8 cellular contexts compared by ENCODE assay signal in the genomic region with DNA sequence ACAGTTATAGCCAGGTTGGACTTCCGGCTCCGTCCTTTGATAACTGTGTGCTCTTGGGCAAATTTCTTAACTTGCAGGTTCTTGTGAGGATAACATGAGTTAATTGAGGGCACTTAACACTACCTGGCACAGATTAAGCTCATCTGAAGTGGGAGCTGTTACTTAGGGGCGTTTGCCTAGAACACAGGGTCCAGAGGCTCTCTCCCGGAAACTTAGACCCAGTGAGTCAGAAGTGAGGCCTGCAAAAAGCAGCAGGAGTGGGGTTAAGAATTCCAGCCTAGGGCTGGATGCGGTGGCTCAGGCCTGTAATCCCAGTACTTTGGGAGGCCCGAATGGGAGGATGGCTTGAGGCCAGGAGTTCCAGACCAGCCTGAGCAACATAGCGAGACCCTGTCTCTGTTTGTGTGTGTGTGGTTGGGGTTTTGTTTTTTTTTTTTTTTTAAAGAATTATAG. TPM values are rescaled to one million over a fixed set of nuclear protein-coding genes. Genes with fewer than 3 reads are reported as not detected.
DNase-seq lines count a peak whose midpoint lies in the region; ATAC-seq and TF ChIP-seq lines count a peak whose summit lies in the region.

No MANE protein-coding gene starts in this region.

- peaks cover 44% of the 10 kb centered on the region for H3K36me3 Mint-ChIP-seq in activated CD4-positive, alpha-beta T cell treated with anti-CD3 and anti-CD28 coated beads for 36 hours (ENCODE audit: low read depth)
- peaks cover 30% of the 10 kb centered on the region for H3K36me3 Mint-ChIP-seq in activated naive CD8-positive, alpha-beta T cell treated with anti-CD3 and anti-CD28 coated beads, Interleukin-2, amount 10 ng/mL, durations not matched to agents 7 days and 5 days

- intact Hi-C loops in activated CD4-positive, alpha-beta T cell treated with anti-CD3 and anti-CD28 coated beads for 36 hours (cut with DNase I, micrococcal nuclease): no loop called here

- H3K4me3 ChIP-seq in thoracic aorta: peak overlapping the region; percentile 97

- H3K4me1 ChIP-seq in thoracic aorta (ENCODE audit: control insufficient read depth in 1 of 2, low read depth in 2 of 2): peaks cover 55 to 85% of the 10 kb centered on the region in 2 donors

- no peak for ATAC-seq in activated CD4-positive, alpha-beta T cell treated with anti-CD3 and anti-CD28 coated beads for 36 hours
- ATAC-seq in activated naive CD8-positive, alpha-beta T cell treated with anti-CD3 and anti-CD28 coated beads, Interleukin-2, amount 10 ng/mL, durations not matched to agents 7 days and 5 days (ENCODE audit: low read depth): no peak
- peak; percentile 56 for ATAC-seq in thoracic aorta (ENCODE audit: insufficient number of reproducible peaks, low FRiP score, low read depth)
- no peak for ATAC-seq in HG03159 (IDR thresholded peaks at IDR 0.05; ENCODE audit: unreplicated experiment)

- H3K27ac ChIP-seq in thoracic aorta: peak overlapping the region; percentile 88 to 95

- H3K27me3 ChIP-seq in thoracic aorta (replicated peaks; ENCODE audit: insufficient read depth): no peaks in the 10 kb centered on the region

- POLR2A ChIA-PET in activated CD4-positive, alpha-beta T cell treated with anti-CD3 and anti-CD28 coated beads for 36 hours (lab: Charles Lee): interaction anchor here (0.6 to 0.7 kb wide), 2 partner anchors 36 to 145 kb away, joined by 3 to 6 read pairs; no protein-coding TSS in a partner anchor
- POLR2A ChIA-PET in activated naive CD8-positive, alpha-beta T cell treated with anti-CD3 and anti-CD28 coated beads, Interleukin-2, amount 10 ng/mL, durations not matched to agents 7 days and 5 days (lab: Charles Lee): interaction anchor here (0.6 to 4.0 kb wide), 11 partner anchors 10 to 211 kb away, joined by 3 to 43 read pairs (median 6); a partner anchor contains a TSS

- CTCF ChIA-PET in activated CD4-positive, alpha-beta T cell treated with anti-CD3 and anti-CD28 coated beads for 36 hours (lab: Charles Lee): interaction anchor here (0.9 to 3.2 kb wide), 5 partner anchors 23 to 122 kb away, joined by 3 to 17 read pairs (median 7); a partner anchor contains a TSS

- H3K36me3 ChIP-seq in thoracic aorta: no peaks in the 10 kb centered on the region

- no peak for TF ChIP-seq CTCF in thoracic aorta (IDR thresholded peaks at IDR 0.05)

- H3K9me3 ChIP-seq in thoracic aorta: no peaks in the 10 kb centered on the region

- peaks cover 78% of the 10 kb centered on the region for H3K4me1 Mint-ChIP-seq in activated CD4-positive, alpha-beta T cell treated with anti-CD3 and anti-CD28 coated beads for 36 hours
- peaks cover 51% of the 10 kb centered on the region for H3K4me1 Mint-ChIP-seq in activated naive CD8-positive, alpha-beta T cell treated with anti-CD3 and anti-CD28 coated beads, Interleukin-2, amount 10 ng/mL, durations not matched to agents 7 days and 5 days

- peak overlapping the region; percentile 95 for H3K27ac Mint-ChIP-seq in activated CD4-positive, alpha-beta T cell treated with anti-CD3 and anti-CD28 coated beads for 36 hours
- peak overlapping the region; percentile 86 for H3K27ac Mint-ChIP-seq in activated naive CD8-positive, alpha-beta T cell treated with anti-CD3 and anti-CD28 coated beads, Interleukin-2, amount 10 ng/mL, durations not matched to agents 7 days and 5 days

- peak overlapping the region; percentile 97 for H3K4me3 Mint-ChIP-seq in activated CD4-positive, alpha-beta T cell treated with anti-CD3 and anti-CD28 coated beads for 36 hours
- H3K4me3 Mint-ChIP-seq in activated naive CD8-positive, alpha-beta T cell treated with anti-CD3 and anti-CD28 coated beads, Interleukin-2, amount 10 ng/mL, durations not matched to agents 7 days and 5 days: peak overlapping the region; percentile 96

- H3K27me3 Mint-ChIP-seq in activated CD4-positive, alpha-beta T cell treated with anti-CD3 and anti-CD28 coated beads for 36 hours: no peaks in the 10 kb centered on the region
- no peaks in the 10 kb centered on the region for H3K27me3 Mint-ChIP-seq in activated naive CD8-positive, alpha-beta T cell treated with anti-CD3 and anti-CD28 coated beads, Interleukin-2, amount 10 ng/mL, durations not matched to agents 7 days and 5 days

- peak; percentile 6 for DNase-seq in activated CD4-positive, alpha-beta T cell treated with anti-CD3 and anti-CD28 coated beads for 36 hours
- DNase-seq in activated CD4-positive, alpha-beta T cell treated with anti-CD3 and anti-CD28 coated beads, Interleukin-2, amount 50 U/mL, for 4 hours: no peak
- DNase-seq in activated naive CD8-positive, alpha-beta T cell treated with anti-CD3 and anti-CD28 coated beads, Interleukin-2, amount 10 ng/mL, durations not matched to agents 7 days and 5 days: no peak
- DNase-seq in kidney tubule cell (ENCODE audit: low spot score) (peak; percentile 90), thoracic aorta (ENCODE audit: low spot score) (no peak), T-helper 9 cell (no peak), DMS114 treated with DMSO at 0.1 percent for 48 hours (lab: John Stamatoyannopoulos, UW; ENCODE audit: unreplicated experiment) (no peak)

- H3K9me3 Mint-ChIP-seq in activated CD4-positive, alpha-beta T cell treated with anti-CD3 and anti-CD28 coated beads for 36 hours (ENCODE audit: low read depth): no peaks in the 10 kb centered on the region
- H3K9me3 Mint-ChIP-seq in activated naive CD8-positive, alpha-beta T cell treated with anti-CD3 and anti-CD28 coated beads, Interleukin-2, amount 10 ng/mL, durations not matched to agents 7 days and 5 days: no peaks in the 10 kb centered on the region

RNA-seq across cellular contexts. Expression of a gene that starts 1.4 kb away (rescaled TPM):
- 100 to 1,000 TPM in 1 of 2 experiments, 10 to 100 TPM in 1; 86.2 to 101 TPM for total RNA-seq in activated CD4-positive, alpha-beta T cell treated with anti-CD3 and anti-CD28 coated beads for 36 hours
- 100 to 1,000 TPM; 130 to 136 TPM for total RNA-seq in activated naive CD8-positive, alpha-beta T cell treated with anti-CD3 and anti-CD28 coated beads, Interleukin-2, amount 10 ng/mL, durations not matched to agents 7 days and 5 days
- total RNA-seq in thoracic aorta: 100 to 1,000 TPM; 175 to 190 TPM

RNA-seq across cellular contexts. Expression of a gene that starts 5.7 kb away (rescaled TPM):
- total RNA-seq in activated CD4-positive, alpha-beta T cell treated with anti-CD3 and anti-CD28 coated beads for 36 hours: 10 to 100 TPM; 20.6 to 25.6 TPM
- total RNA-seq in activated naive CD8-positive, alpha-beta T cell treated with anti-CD3 and anti-CD28 coated beads, Interleukin-2, amount 10 ng/mL, durations not matched to agents 7 days and 5 days: 10 to 100 TPM; 29.8 to 34.3 TPM
- total RNA-seq in thoracic aorta: 10 to 100 TPM; 40.8 to 45.2 TPM

RNA-seq across cellular contexts. Expression of a gene that starts 9.7 kb away (rescaled TPM):
- total RNA-seq in activated CD4-positive, alpha-beta T cell treated with anti-CD3 and anti-CD28 coated beads for 36 hours: under 1 TPM; 0.64 to 0.93 TPM
- 1 to 10 TPM; 2.2 to 2.3 TPM for total RNA-seq in activated naive CD8-positive, alpha-beta T cell treated with anti-CD3 and anti-CD28 coated beads, Interleukin-2, amount 10 ng/mL, durations not matched to agents 7 days and 5 days
- total RNA-seq in thoracic aorta: 10 to 100 TPM; 39.4 to 40.8 TPM

RNA-seq across cellular contexts. Expression of a gene that starts 15.4 kb away (rescaled TPM):
- total RNA-seq in activated CD4-positive, alpha-beta T cell treated with anti-CD3 and anti-CD28 coated beads for 36 hours: 100 to 1,000 TPM; 306 to 387 TPM
- total RNA-seq in activated naive CD8-positive, alpha-beta T cell treated with anti-CD3 and anti-CD28 coated beads, Interleukin-2, amount 10 ng/mL, durations not matched to agents 7 days and 5 days: 100 to 1,000 TPM; 395 to 418 TPM
- 10 to 100 TPM; 73.0 to 99.4 TPM for total RNA-seq in thoracic aorta

RNA-seq across cellular contexts. Expression of a gene that starts 31.1 kb away (rescaled TPM):
- total RNA-seq in activated CD4-positive, alpha-beta T cell treated with anti-CD3 and anti-CD28 coated beads for 36 hours: 100 to 1,000 TPM; 153 to 168 TPM
- total RNA-seq in activated naive CD8-positive, alpha-beta T cell treated with anti-CD3 and anti-CD28 coated beads, Interleukin-2, amount 10 ng/mL, durations not matched to agents 7 days and 5 days: 100 to 1,000 TPM; 191 to 199 TPM
- 10 to 100 TPM; 11.4 to 15.2 TPM for total RNA-seq in thoracic aorta

Comparison
In these comparisons a context has a peak if more than half of its experiments do, and no peak if none do; other contexts are left out.
1. DNase-seq: peak in activated CD4-positive, alpha-beta T cell treated with anti-CD3 and anti-CD28 coated beads for 36 hours (single experiment) and kidney tubule cell (single experiment); none in activated CD4-positive, alpha-beta T cell treated with anti-CD3 and anti-CD28 coated beads, Interleukin-2, amount 50 U/mL, for 4 hours (0 of 2), activated naive CD8-positive, alpha-beta T cell treated with anti-CD3 and anti-CD28 coated beads, Interleukin-2, amount 10 ng/mL, durations not matched to agents 7 days and 5 days (single experiment), thoracic aorta (single experiment), T-helper 9 cell (single experiment) and DMS114 treated with DMSO at 0.1 percent for 48 hours (single experiment).
2. RNA of a gene that starts 9.7 kb away (total RNA-seq): 39.4 to 40.8 TPM in thoracic aorta; 2.2 to 2.3 TPM in activated naive CD8-positive, alpha-beta T cell treated with anti-CD3 and anti-CD28 coated beads, Interleukin-2, amount 10 ng/mL, durations not matched to agents 7 days and 5 days and 0.64 to 0.93 TPM in activated CD4-positive, alpha-beta T cell treated with anti-CD3 and anti-CD28 coated beads for 36 hours; every median in the first group is over 10 times any median in the second.